ENCODE assay signal across 8 cellular contexts in genomic region chr11:30960387-30960992, GRCh38.
A peak's percentile ranks its signal among the peaks of the same experiment; 100 is the strongest.
DNase-seq lines count a peak whose midpoint lies in the region; ATAC-seq, FAIRE-seq and TF ChIP-seq lines count a peak whose summit lies in the region.

No MANE protein-coding gene starts in this region.

- no peak overlapping the region for H3K9ac ChIP-seq in endodermal cell (ENCODE audit: extremely low read depth, low read length, poor library complexity, severe bottlenecking)

- H3K9me3 ChIP-seq in endodermal cell (ENCODE audit: control insufficient read depth, low read length), result no peaks in the 10 kb centered on the region

- TF ChIP-seq CTCF in 22Rv1 (IDR thresholded peaks at IDR 0.05) (peak; percentile 84), endodermal cell (conservative IDR thresholded peaks at IDR 0.05) (peak; percentile 90)

- H3K4me3 ChIP-seq in endodermal cell (ENCODE audit: low read length), result no peak overlapping the region

- H3K9me3 Mint-ChIP-seq in endodermal cell, result no peaks in the 10 kb centered on the region
- peaks cover under 1% of the 10 kb centered on the region for H3K9me3 Mint-ChIP-seq in stimulated activated memory B cell treated with anti-CD40 and anti-IgM and Interleukin-4, amounts not matched to agents 10 μg/mL and 1 μg/mL and 100 μg/mL, for 72 hours

- WGBS in endodermal cell (ENCODE audit: insufficient coverage in 1 of 2, insufficient read length in 1 of 2), 2 experiments, result 10% methylated on average over 2 of the region's 2 CpGs; no CpG with 5 or more reads in 1 of the 2 experiments

- no peaks in the 10 kb centered on the region for H3K36me3 ChIP-seq in endodermal cell (ENCODE audit: control insufficient read depth, insufficient read depth, low read length)

- no peaks in the 10 kb centered on the region for H3K4me1 Mint-ChIP-seq in endodermal cell
- no peaks in the 10 kb centered on the region for H3K4me1 Mint-ChIP-seq in stimulated activated memory B cell treated with anti-CD40 and anti-IgM and Interleukin-4, amounts not matched to agents 10 μg/mL and 1 μg/mL and 100 μg/mL, for 72 hours

- peak; percentile 31 to 74 for DNase-seq in NCI-H526 (lab: John Stamatoyannopoulos, UW)
- DNase-seq in endodermal cell, result no peak
- DNase-seq in putamen (ENCODE audit: low spot score), result peak; percentile 17
- DNase-seq in GM19239 (ENCODE audit: insufficient read length, low spot score), result no peak

- H3K4me1 ChIP-seq in endodermal cell (ENCODE audit: control insufficient read depth, insufficient read depth, low read length), result peaks cover 4% of the 10 kb centered on the region

- H3K27ac ChIP-seq in 22Rv1 (no peak overlapping the region), endodermal cell (ENCODE audit: low read depth, low read length) (no peak overlapping the region)

- H3K4me3 Mint-ChIP-seq in endodermal cell, result no peak overlapping the region
- H3K4me3 Mint-ChIP-seq in stimulated activated memory B cell treated with anti-CD40 and anti-IgM and Interleukin-4, amounts not matched to agents 10 μg/mL and 1 μg/mL and 100 μg/mL, for 72 hours, result no peak overlapping the region

- peaks cover 3% of the 10 kb centered on the region for H3K27me3 ChIP-seq in endodermal cell (ENCODE audit: control insufficient read depth, insufficient read depth, low read length, poor library complexity, severe bottlenecking)

- no peak for FAIRE-seq in GM19239 (lab: Jason Lieb, UNC)

- H3K27ac Mint-ChIP-seq in endodermal cell, result no peak overlapping the region
- no peak overlapping the region for H3K27ac Mint-ChIP-seq in stimulated activated memory B cell treated with anti-CD40 and anti-IgM and Interleukin-4, amounts not matched to agents 10 μg/mL and 1 μg/mL and 100 μg/mL, for 72 hours

- no peaks in the 10 kb centered on the region for H3K36me3 Mint-ChIP-seq in endodermal cell (ENCODE audit: low read depth)
- H3K36me3 Mint-ChIP-seq in stimulated activated memory B cell treated with anti-CD40 and anti-IgM and Interleukin-4, amounts not matched to agents 10 μg/mL and 1 μg/mL and 100 μg/mL, for 72 hours, result no peaks in the 10 kb centered on the region

- ATAC-seq in GM18868 (IDR thresholded peaks at IDR 0.05; ENCODE audit: unreplicated experiment) (peak; percentile 45), HG03520 (IDR thresholded peaks at IDR 0.05; ENCODE audit: unreplicated experiment) (no peak)
- no peak for ATAC-seq in stimulated activated memory B cell treated with anti-CD40 and anti-IgM and Interleukin-4, amounts not matched to agents 10 μg/mL and 1 μg/mL and 100 μg/mL, for 72 hours

- H3K27me3 Mint-ChIP-seq in endodermal cell (ENCODE audit: insufficient read depth), result peaks cover 10% of the 10 kb centered on the region
- no peaks in the 10 kb centered on the region for H3K27me3 Mint-ChIP-seq in stimulated activated memory B cell treated with anti-CD40 and anti-IgM and Interleukin-4, amounts not matched to agents 10 μg/mL and 1 μg/mL and 100 μg/mL, for 72 hours

Comparison
In these comparisons a context has a peak if more than half of its experiments do, and no peak if none do; other contexts are left out.
1. DNase-seq: peak in NCI-H526 (2 of 2) and putamen (single experiment); none in endodermal cell (single experiment) and GM19239 (single experiment).